1 cellular context compared by ENCODE assay signal in the genomic region with DNA sequence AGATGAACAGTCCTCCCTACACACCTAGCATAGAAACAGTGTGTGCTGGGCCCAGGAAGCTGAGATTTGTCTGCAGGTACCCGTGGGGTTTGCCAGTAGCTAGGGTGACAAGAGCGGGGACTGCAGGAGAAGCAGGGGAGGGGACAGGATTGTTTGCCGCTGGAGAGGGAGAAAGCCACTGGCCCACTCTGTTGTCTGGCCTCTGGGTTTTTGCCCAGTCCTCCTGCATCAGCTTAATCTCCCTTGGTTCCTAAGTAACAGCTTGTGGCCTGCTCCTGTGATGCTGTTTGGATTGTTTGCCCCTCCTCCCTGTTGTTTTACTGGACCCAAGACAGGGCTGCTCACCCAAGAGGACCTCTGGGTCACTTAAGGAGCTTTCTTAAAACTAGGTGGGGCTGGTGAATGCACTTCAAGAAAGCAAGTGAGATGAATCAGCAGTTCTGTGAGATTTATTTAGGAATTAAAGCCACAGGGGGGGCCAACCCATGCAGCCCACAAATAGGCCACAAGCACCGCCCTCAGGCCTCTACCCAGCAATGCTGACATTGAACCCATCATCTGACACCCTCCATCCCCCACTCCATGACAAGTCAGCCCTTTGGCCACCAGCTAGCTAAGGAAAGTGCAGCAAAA.
TF ChIP-seq lines count a peak whose summit lies in the region.

No MANE protein-coding gene starts in this region.

TF ChIP-seq in A549, 52 proteins besides CTCF, POLR2A, EP300 and RAD21 (continued from another document):
- TF ChIP-seq, protein P1, sequence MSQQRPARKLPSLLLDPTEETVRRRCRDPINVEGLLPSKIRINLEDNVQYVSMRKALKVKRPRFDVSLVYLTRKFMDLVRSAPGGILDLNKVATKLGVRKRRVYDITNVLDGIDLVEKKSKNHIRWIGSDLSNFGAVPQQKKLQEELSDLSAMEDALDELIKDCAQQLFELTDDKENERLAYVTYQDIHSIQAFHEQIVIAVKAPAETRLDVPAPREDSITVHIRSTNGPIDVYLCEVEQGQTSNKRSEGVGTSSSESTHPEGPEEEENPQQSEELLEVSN (IDR thresholded peaks at IDR 0.05; ENCODE audit: borderline replicate concordance, low read depth): no peak
- no peak for TF ChIP-seq FOXS1 (CRISPR knock-in tag; IDR thresholded peaks at IDR 0.05)
- TF ChIP-seq ZSCAN20 (CRISPR knock-in tag; IDR thresholded peaks at IDR 0.05): no peak
- no peak for TF ChIP-seq BHLHE40 (IDR thresholded peaks at IDR 0.05; ENCODE audit: low read depth, low read length)
- no peak for TF ChIP-seq CBX2 (IDR thresholded peaks at IDR 0.05; ENCODE audit: borderline replicate concordance, low read depth)
- peak; percentile 94 for TF ChIP-seq MAFK (IDR thresholded peaks at IDR 0.05; ENCODE audit: partially characterized antibody)
- TF ChIP-seq FOSB (CRISPR knock-in tag; IDR thresholded peaks at IDR 0.05): no peak
- no peak for TF ChIP-seq EHF (CRISPR knock-in tag; IDR thresholded peaks at IDR 0.05)
- TF ChIP-seq, protein P2, sequence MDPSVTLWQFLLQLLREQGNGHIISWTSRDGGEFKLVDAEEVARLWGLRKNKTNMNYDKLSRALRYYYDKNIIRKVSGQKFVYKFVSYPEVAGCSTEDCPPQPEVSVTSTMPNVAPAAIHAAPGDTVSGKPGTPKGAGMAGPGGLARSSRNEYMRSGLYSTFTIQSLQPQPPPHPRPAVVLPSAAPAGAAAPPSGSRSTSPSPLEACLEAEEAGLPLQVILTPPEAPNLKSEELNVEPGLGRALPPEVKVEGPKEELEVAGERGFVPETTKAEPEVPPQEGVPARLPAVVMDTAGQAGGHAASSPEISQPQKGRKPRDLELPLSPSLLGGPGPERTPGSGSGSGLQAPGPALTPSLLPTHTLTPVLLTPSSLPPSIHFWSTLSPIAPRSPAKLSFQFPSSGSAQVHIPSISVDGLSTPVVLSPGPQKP (IDR thresholded peaks at IDR 0.05; ENCODE audit: low read depth, low read length): no peak
- no peak; a peak in 1 of 5 replicates for TF ChIP-seq JUN (IDR thresholded peaks at IDR 0.05)
- TF ChIP-seq, protein P3, sequence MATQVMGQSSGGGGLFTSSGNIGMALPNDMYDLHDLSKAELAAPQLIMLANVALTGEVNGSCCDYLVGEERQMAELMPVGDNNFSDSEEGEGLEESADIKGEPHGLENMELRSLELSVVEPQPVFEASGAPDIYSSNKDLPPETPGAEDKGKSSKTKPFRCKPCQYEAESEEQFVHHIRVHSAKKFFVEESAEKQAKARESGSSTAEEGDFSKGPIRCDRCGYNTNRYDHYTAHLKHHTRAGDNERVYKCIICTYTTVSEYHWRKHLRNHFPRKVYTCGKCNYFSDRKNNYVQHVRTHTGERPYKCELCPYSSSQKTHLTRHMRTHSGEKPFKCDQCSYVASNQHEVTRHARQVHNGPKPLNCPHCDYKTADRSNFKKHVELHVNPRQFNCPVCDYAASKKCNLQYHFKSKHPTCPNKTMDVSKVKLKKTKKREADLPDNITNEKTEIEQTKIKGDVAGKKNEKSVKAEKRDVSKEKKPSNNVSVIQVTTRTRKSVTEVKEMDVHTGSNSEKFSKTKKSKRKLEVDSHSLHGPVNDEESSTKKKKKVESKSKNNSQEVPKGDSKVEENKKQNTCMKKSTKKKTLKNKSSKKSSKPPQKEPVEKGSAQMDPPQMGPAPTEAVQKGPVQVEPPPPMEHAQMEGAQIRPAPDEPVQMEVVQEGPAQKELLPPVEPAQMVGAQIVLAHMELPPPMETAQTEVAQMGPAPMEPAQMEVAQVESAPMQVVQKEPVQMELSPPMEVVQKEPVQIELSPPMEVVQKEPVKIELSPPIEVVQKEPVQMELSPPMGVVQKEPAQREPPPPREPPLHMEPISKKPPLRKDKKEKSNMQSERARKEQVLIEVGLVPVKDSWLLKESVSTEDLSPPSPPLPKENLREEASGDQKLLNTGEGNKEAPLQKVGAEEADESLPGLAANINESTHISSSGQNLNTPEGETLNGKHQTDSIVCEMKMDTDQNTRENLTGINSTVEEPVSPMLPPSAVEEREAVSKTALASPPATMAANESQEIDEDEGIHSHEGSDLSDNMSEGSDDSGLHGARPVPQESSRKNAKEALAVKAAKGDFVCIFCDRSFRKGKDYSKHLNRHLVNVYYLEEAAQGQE (IDR thresholded peaks at IDR 0.05): no peak
- TF ChIP-seq TP53 (CRISPR knock-in tag; IDR thresholded peaks at IDR 0.05): no peak
- TF ChIP-seq CHD2 (IDR thresholded peaks at IDR 0.05; ENCODE audit: low read length, partially characterized antibody): no peak
